Comparison of ENCODE assay signal across 19 cellular contexts in the genomic region with DNA sequence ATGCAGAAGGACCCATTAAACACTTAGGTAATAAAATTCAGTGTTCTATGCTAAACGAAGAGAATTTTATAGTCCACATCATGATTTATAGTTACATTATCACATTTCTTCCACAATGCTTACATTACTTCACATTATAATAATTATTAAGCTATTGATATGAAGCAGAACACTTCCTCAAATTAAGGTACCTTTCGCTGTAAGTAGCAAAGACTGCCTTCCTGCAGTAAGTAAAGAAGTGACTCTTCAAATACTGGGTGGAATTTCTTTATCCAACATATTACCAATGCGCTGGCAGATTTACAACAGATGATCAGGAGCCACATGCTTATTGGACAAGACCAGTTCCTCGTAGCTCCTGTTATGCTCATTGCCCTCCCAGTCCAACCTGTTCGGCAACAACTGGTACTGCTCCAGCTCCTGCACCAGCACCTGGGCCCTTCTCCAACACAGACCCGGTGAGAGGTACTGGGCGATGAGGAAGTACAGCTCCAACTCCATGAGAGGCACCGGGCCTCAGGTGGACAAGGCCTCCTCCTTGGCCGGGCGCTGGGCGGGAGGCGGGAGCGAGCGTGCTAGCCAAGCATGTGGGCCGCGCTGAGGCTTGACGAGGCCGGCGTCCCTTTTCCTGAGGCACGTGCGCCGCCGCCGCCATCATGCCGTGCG.
A peak's percentile ranks its signal among the peaks of the same experiment; 100 is the strongest.
DNase-seq lines count a peak whose midpoint lies in the region; ATAC-seq and TF ChIP-seq lines count a peak whose summit lies in the region.
"Had no signal": no experiment of that assay in that cellular context is flagged by ENCODE, and none has a peak within 500 bp of the region (broad histone marks: within the 10 kb centered on the region; RNA-seq: fewer than 3 reads in every experiment).

No MANE protein-coding gene starts in this region.

- H4K20me1 ChIP-seq in IMR-90 (ENCODE audit: insufficient read depth, low read length) = no peaks in the 10 kb centered on the region
- H4K20me1 ChIP-seq in smooth muscle cell (ENCODE audit: low read depth) = no peaks in the 10 kb centered on the region

- H3K79me2 ChIP-seq in smooth muscle cell (ENCODE audit: low read depth) = no peaks in the 10 kb centered on the region

- no peak overlapping the region for H4K5ac ChIP-seq in IMR-90 (ENCODE audit: low read depth, low read length)

- CTCF ChIA-PET in IMR-90 (lab: Yijun Ruan, JAX) = no interaction called here

- ATAC-seq in IMR-90 (ENCODE audit: low read depth) (no peak), HG02759 (IDR thresholded peaks at IDR 0.05; ENCODE audit: unreplicated experiment) (no peak)

- TF ChIP-seq CTCF in IMR-90 (conservative IDR thresholded peaks at IDR 0.05; ENCODE audit: low read depth, low read length) (no peak), colonic mucosa (IDR thresholded peaks at IDR 0.05) (no peak), prostate gland (IDR thresholded peaks at IDR 0.05) (no peak), smooth muscle cell (IDR thresholded peaks at IDR 0.05; ENCODE audit: borderline replicate concordance, insufficient read depth, poor library complexity, severe bottlenecking) (no peak)

- H2BK5ac ChIP-seq in IMR-90 (ENCODE audit: low read depth, low read length, poor library complexity, severe bottlenecking) = no peak overlapping the region

- H4K91ac ChIP-seq in IMR-90 (ENCODE audit: insufficient read depth, low read depth, low read length) = no peak overlapping the region

- no peak overlapping the region for H2AK5ac ChIP-seq in IMR-90 (ENCODE audit: low read depth, low read length)

- H3K4me1 ChIP-seq in IMR-90 (ENCODE audit: control insufficient read depth, insufficient read depth, low read length) (no peaks in the 10 kb centered on the region), colonic mucosa (no peaks in the 10 kb centered on the region), prostate gland (replicated peaks) (no peaks in the 10 kb centered on the region), smooth muscle cell (ENCODE audit: low read depth) (no peaks in the 10 kb centered on the region)
- H3K4me1 ChIP-seq: esophagus squamous epithelium, tibial artery had no signal

- no peak overlapping the region for H2AK9ac ChIP-seq in IMR-90 (replicated peaks; ENCODE audit: low read depth, low read length, poor library complexity)

- dilution Hi-C loops in IMR-90 (cut with HindIII; ENCODE audit: low sequenced_read_pairs, unreplicated experiment) = no loop called here

- TF ChIP-seq POLR2A in IMR-90 (IDR thresholded peaks at IDR 0.05; ENCODE audit: low read depth, low read length) = no peak
- TF ChIP-seq POLR2A in prostate gland (IDR thresholded peaks at IDR 0.05) = no peak

- no peak for TF ChIP-seq RAD21 in IMR-90 (IDR thresholded peaks at IDR 0.05; ENCODE audit: low read length)

- H2AFZ ChIP-seq in IMR-90 (replicated peaks; ENCODE audit: low read length, poor library complexity) (peak overlapping the region; percentile 44), smooth muscle cell (ENCODE audit: low read depth) (no peak overlapping the region)

- H3K79me1 ChIP-seq in IMR-90 (ENCODE audit: low read depth in 1 of 2, low read length in 2 of 2) = no peaks in the 10 kb centered on the region

- H3K36me3 ChIP-seq in IMR-90 (ENCODE audit: control insufficient read depth, insufficient read depth, low read length) (no peaks in the 10 kb centered on the region), colonic mucosa (no peaks in the 10 kb centered on the region), prostate gland (no peaks in the 10 kb centered on the region), smooth muscle cell (ENCODE audit: low read depth) (no peaks in the 10 kb centered on the region)
- H3K36me3 ChIP-seq: esophagus squamous epithelium, tibial artery had no signal

- H3K56ac ChIP-seq in IMR-90 (ENCODE audit: extremely low read depth, insufficient read depth, low read length) = no peak overlapping the region

- H3K9me1 ChIP-seq in IMR-90 (ENCODE audit: insufficient read depth, low read length) = no peaks in the 10 kb centered on the region

- H2BK20ac ChIP-seq in IMR-90 (ENCODE audit: low read depth, low read length) = no peak overlapping the region

- H4K8ac ChIP-seq in IMR-90 (ENCODE audit: low read depth in 2 of 2, low read length in 2 of 2) = no peak overlapping the region

- POLR2A ChIA-PET in IMR-90 (lab: Charles Lee; ENCODE audit: unreplicated experiment) = no interaction called here

- H3F3A ChIP-seq in smooth muscle cell (ENCODE audit: low read depth) = no peaks in the 10 kb centered on the region

- no peak overlapping the region for H2BK15ac ChIP-seq in IMR-90 (ENCODE audit: low read depth, low read length)

- in situ Hi-C loops in IMR-90 (cut with MboI; ENCODE audit: low sequenced_read_pairs) = no loop called here

- no peak overlapping the region for H3K23ac ChIP-seq in IMR-90 (ENCODE audit: low read depth, low read length)

- no peak overlapping the region for H2BK120ac ChIP-seq in IMR-90 (ENCODE audit: low read depth, low read length)

- peak; percentile 100 for DNase-seq in DMS53 (lab: John Stamatoyannopoulos, UW)
- DNase-seq in IMR-90 = no peak
- peak; percentile 44 for DNase-seq in colonic mucosa
- DNase-seq in prostate gland (ENCODE audit: low spot score) = peak; percentile 9
- DNase-seq in NCI-H526 (lab: John Stamatoyannopoulos, UW) = no peak
- DNase-seq in smooth muscle cell (lab: John Stamatoyannopoulos, UW; ENCODE audit: unreplicated experiment) = no peak
- DNase-seq in putamen (ENCODE audit: low spot score) = no peak
- DNase-seq: activated CD4-positive, alpha-beta T cell treated with anti-CD3 and anti-CD28 coated beads for 48 hours; activated effector memory CD4-positive, alpha-beta T cell treated with anti-CD3 and anti-CD28 coated beads, Interleukin-2, amount 50 U/mL, for 16 hours; amniotic stem cell; central memory CD4-positive, alpha-beta T cell; esophagus squamous epithelium; midbrain; NCI-H1417 treated with DMSO at 0.1 percent for 48 hours; NCI-H2171 treated with DMSO at 0.1 percent for 48 hours; SK-N-SH; T-helper 9 cell; tibial artery had no signal

- H3K9ac ChIP-seq in IMR-90 (ENCODE audit: low read depth, low read length) (no peak overlapping the region), colonic mucosa (ENCODE audit: low read depth in 2 of 2, low read length in 2 of 2) (no peak overlapping the region), smooth muscle cell (ENCODE audit: low read depth) (no peak overlapping the region)
- H3K9ac ChIP-seq: SK-N-SH had no signal

- H3K4me2 ChIP-seq in IMR-90 (ENCODE audit: low read depth, low read length) (no peak overlapping the region), smooth muscle cell (no peak overlapping the region)
- H3K4me2 ChIP-seq: SK-N-SH had no signal

- no peaks in the 10 kb centered on the region for H3K9me3 ChIP-seq in IMR-90 (ENCODE audit: control insufficient read depth, insufficient read depth, low read length)
- no peaks in the 10 kb centered on the region for H3K9me3 ChIP-seq in colonic mucosa
- H3K9me3 ChIP-seq in prostate gland = no peaks in the 10 kb centered on the region
- H3K9me3 ChIP-seq in smooth muscle cell (replicated peaks; ENCODE audit: low read depth) = no peaks in the 10 kb centered on the region
- H3K9me3 ChIP-seq: esophagus squamous epithelium, SK-N-SH, tibial artery had no signal

- intact Hi-C loops in IMR-90 (cut with micrococcal nuclease) (no loop called here), colonic mucosa (cut with DNase I) (no loop called here), prostate gland (cut with DNase I) (no loop called here)

- H3K18ac ChIP-seq in IMR-90 (ENCODE audit: low read depth, low read length) = no peak overlapping the region

- BruUV-seq in IMR-90 (replicated peaks; lab: Mats Ljungman, UMichigan) = no TSS peak

- no peak overlapping the region for H3K14ac ChIP-seq in IMR-90 (replicated peaks; ENCODE audit: low read depth, low read length)

- WGBS in IMR-90 (ENCODE audit: extremely low coverage in 2 of 2, insufficient read length in 1 of 2), 2 experiments = 90% methylated on average over 2 of the region's 26 CpGs; no CpG with 5 or more reads in 1 of the 2 experiments
- 85% methylated on average over 26 of the region's 26 CpGs for WGBS in prostate gland
- WGBS in smooth muscle cell (ENCODE audit: low lambda C conversion rate) = 95% methylated on average over 26 of the region's 26 CpGs

- no peaks in the 10 kb centered on the region for H3K27me3 ChIP-seq in IMR-90 (ENCODE audit: control insufficient read depth, insufficient read depth, low read length)
- no peaks in the 10 kb centered on the region for H3K27me3 ChIP-seq in colonic mucosa
- H3K27me3 ChIP-seq in prostate gland (replicated peaks; ENCODE audit: insufficient read depth) = no peaks in the 10 kb centered on the region
- no peaks in the 10 kb centered on the region for H3K27me3 ChIP-seq in smooth muscle cell (ENCODE audit: low read depth)
- H3K27me3 ChIP-seq: esophagus squamous epithelium, tibial artery had no signal

- H3K4ac ChIP-seq in IMR-90 (ENCODE audit: low read depth, low read length) = no peak overlapping the region

- H3K27ac ChIP-seq in IMR-90 (ENCODE audit: insufficient read depth, low read length) (no peak overlapping the region), colonic mucosa (no peak overlapping the region), prostate gland (no peak overlapping the region), smooth muscle cell (ENCODE audit: low read depth) (no peak overlapping the region)
- H3K27ac ChIP-seq: esophagus squamous epithelium, tibial artery had no signal

- H3K4me3 ChIP-seq in IMR-90 (ENCODE audit: insufficient read depth, low read depth, low read length) (no peak overlapping the region), colonic mucosa (no peak overlapping the region), prostate gland (no peak overlapping the region), smooth muscle cell (no peak overlapping the region)
- H3K4me3 ChIP-seq: esophagus squamous epithelium, tibial artery had no signal

TF ChIP-seq in IMR-90, 13 proteins besides CTCF, POLR2A, EP300 and RAD21 (continues in another document):
- TF ChIP-seq RCOR1 (IDR thresholded peaks at IDR 0.05; ENCODE audit: insufficient replicate concordance, low read length) = no peak
- no peak for TF ChIP-seq MAFK (IDR thresholded peaks at IDR 0.05; ENCODE audit: low read depth, low read length)
- no peak for TF ChIP-seq SMC3 (IDR thresholded peaks at IDR 0.05; ENCODE audit: low read depth, low read length)
- no peak for TF ChIP-seq CEBPB (IDR thresholded peaks at IDR 0.05; ENCODE audit: low read depth, low read length)
- no peak for TF ChIP-seq CHD1 (IDR thresholded peaks at IDR 0.05; ENCODE audit: low read depth, low read length)
- TF ChIP-seq FOS (IDR thresholded peaks at IDR 0.05; ENCODE audit: low read depth, low read length) = no peak
- no peak for TF ChIP-seq MXI1 (IDR thresholded peaks at IDR 0.05; ENCODE audit: borderline replicate concordance, low read depth, low read length)
- no peak for TF ChIP-seq RFX5 (IDR thresholded peaks at IDR 0.05; ENCODE audit: low read depth, low read length)
- TF ChIP-seq MAZ (IDR thresholded peaks at IDR 0.05; ENCODE audit: borderline replicate concordance, low read depth, low read length) = no peak

Comparison
In these comparisons a context has a peak if more than half of its experiments do, and no peak if none do; other contexts are left out.
1. DNase-seq: peak in DMS53 (single experiment), colonic mucosa (single experiment) and prostate gland (single experiment); none in IMR-90 (single experiment), NCI-H526 (0 of 2), smooth muscle cell (single experiment) and putamen (single experiment).